8 cellular contexts compared by ENCODE assay signal in the genomic region with DNA sequence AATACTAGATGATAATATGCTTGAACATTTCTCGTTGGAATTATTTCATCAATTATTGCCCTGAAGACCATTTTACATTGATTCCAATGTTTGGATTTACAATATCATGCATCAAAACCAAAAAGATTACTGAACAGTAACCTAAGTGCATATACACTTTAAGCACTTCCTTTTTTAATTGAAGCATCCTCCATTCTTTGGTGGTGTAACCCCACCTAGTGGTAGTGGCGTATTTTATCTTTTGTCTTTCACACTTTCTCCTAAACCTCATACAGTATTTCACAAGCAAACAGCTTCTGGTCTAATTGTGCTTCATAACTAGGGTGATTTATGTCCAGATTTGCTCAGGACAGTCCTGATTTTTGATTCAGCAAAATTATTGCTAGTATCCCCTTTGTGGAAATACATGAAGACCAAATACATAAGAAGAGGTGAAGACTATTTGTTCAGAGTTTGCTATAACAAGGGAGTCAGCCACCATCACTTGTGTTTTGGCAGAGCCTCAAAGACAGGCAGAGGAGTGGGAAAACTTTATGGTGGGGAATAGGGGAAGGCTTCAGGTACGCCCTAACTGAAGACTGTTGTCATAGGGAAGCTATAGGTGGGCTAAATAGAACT. TPM values are rescaled to one million over a fixed set of nuclear protein-coding genes. Genes with fewer than 3 reads are reported as not detected.
DNase-seq lines count a peak whose midpoint lies in the region; ATAC-seq and TF ChIP-seq lines count a peak whose summit lies in the region.

No MANE protein-coding gene starts in this region.

- CTCF ChIA-PET in activated CD4-positive, alpha-beta memory T cell treated with anti-CD3 and anti-CD28 coated beads for 36 hours (lab: Charles Lee): interaction anchor here (0.7 to 4.1 kb wide), 17 partner anchors 13 to 218 kb away, joined by 3 to 22 read pairs (median 4); partner anchors contain the start of genes CNIH4, DEGS1 and FBXO28

- intact Hi-C loops in activated CD4-positive, alpha-beta memory T cell treated with anti-CD3 and anti-CD28 coated beads for 36 hours (cut with micrococcal nuclease): loop anchor here (1.0 to 10.0 kb wide), 8 partner anchors 51 to 633 kb away; partner anchors contain the start of genes DEGS1 and TP53BP2

- H3K4me3 ChIP-seq in retinal pigment epithelial cell (ENCODE audit: low read length): no peak overlapping the region

- peak; percentile 48 for DNase-seq in D341Med (ENCODE audit: low spot score)
- peak; percentile 56 for DNase-seq in NCI-H2171 (lab: John Stamatoyannopoulos, UW)
- DNase-seq in activated CD4-positive, alpha-beta memory T cell treated with anti-CD3 and anti-CD28 coated beads for 36 hours: no peak
- no peak for DNase-seq in glutamatergic neuron
- DNase-seq in retinal pigment epithelial cell (ENCODE audit: low read depth): no peak
- DNase-seq in NK-92 (lab: John Stamatoyannopoulos, UW; ENCODE audit: unreplicated experiment): no peak

- no peaks in the 10 kb centered on the region for H3K27me3 Mint-ChIP-seq in activated CD4-positive, alpha-beta memory T cell treated with anti-CD3 and anti-CD28 coated beads for 36 hours
- peaks cover 6% of the 10 kb centered on the region for H3K27me3 Mint-ChIP-seq in glutamatergic neuron (ENCODE audit: unreplicated experiment)

- TF ChIP-seq CTCF in glutamatergic neuron (IDR thresholded peaks at IDR 0.05; ENCODE audit: partially characterized antibody, unreplicated experiment): peak; percentile 63
- TF ChIP-seq CTCF in retinal pigment epithelial cell (conservative IDR thresholded peaks at IDR 0.05; ENCODE audit: low read depth, low read length): peak; percentile 66

- peaks cover 31% of the 10 kb centered on the region for H3K4me1 Mint-ChIP-seq in activated CD4-positive, alpha-beta memory T cell treated with anti-CD3 and anti-CD28 coated beads for 36 hours (ENCODE audit: low read depth)
- H3K4me1 Mint-ChIP-seq in glutamatergic neuron (ENCODE audit: low read depth, unreplicated experiment): peaks cover 9% of the 10 kb centered on the region

- H3K27ac Mint-ChIP-seq in activated CD4-positive, alpha-beta memory T cell treated with anti-CD3 and anti-CD28 coated beads for 36 hours: peak overlapping the region; percentile 77
- no peak overlapping the region for H3K27ac Mint-ChIP-seq in glutamatergic neuron (ENCODE audit: unreplicated experiment)

- POLR2A ChIA-PET in activated CD4-positive, alpha-beta memory T cell treated with anti-CD3 and anti-CD28 coated beads for 36 hours (lab: Charles Lee): interaction anchor here (0.7 to 1.5 kb wide), 3 partner anchors 99 to 220 kb away, joined by 3 to 4 read pairs (median 3); partner anchors contain the start of gene FBXO28

- no peaks in the 10 kb centered on the region for H3K9me3 Mint-ChIP-seq in activated CD4-positive, alpha-beta memory T cell treated with anti-CD3 and anti-CD28 coated beads for 36 hours
- H3K9me3 Mint-ChIP-seq in glutamatergic neuron (ENCODE audit: unreplicated experiment): peaks cover 2% of the 10 kb centered on the region

- ATAC-seq in GM18870 (IDR thresholded peaks at IDR 0.05; ENCODE audit: unreplicated experiment) (peak; percentile 63), HG03108 (IDR thresholded peaks at IDR 0.05; ENCODE audit: unreplicated experiment) (peak; percentile 40)

- peak overlapping the region; percentile 0 for H3K4me3 Mint-ChIP-seq in activated CD4-positive, alpha-beta memory T cell treated with anti-CD3 and anti-CD28 coated beads for 36 hours
- no peak overlapping the region for H3K4me3 Mint-ChIP-seq in glutamatergic neuron (ENCODE audit: unreplicated experiment)

- no peaks in the 10 kb centered on the region for H3K36me3 Mint-ChIP-seq in activated CD4-positive, alpha-beta memory T cell treated with anti-CD3 and anti-CD28 coated beads for 36 hours
- H3K36me3 Mint-ChIP-seq in glutamatergic neuron (ENCODE audit: unreplicated experiment): no peaks in the 10 kb centered on the region

RNA-seq across cellular contexts. Expression of gene NVL, which starts 3.4 kb away (rescaled TPM):
- total RNA-seq in activated CD4-positive, alpha-beta memory T cell treated with anti-CD3 and anti-CD28 coated beads for 36 hours: 10 to 100 TPM; 32.5 to 38.0 TPM
- total RNA-seq in glutamatergic neuron (ENCODE audit: unreplicated experiment): 36.9 TPM

RNA-seq across cellular contexts. Expression of gene CNIH4, which starts 23.3 kb away (rescaled TPM):
- 10 to 100 TPM; 48.3 to 51.6 TPM for total RNA-seq in activated CD4-positive, alpha-beta memory T cell treated with anti-CD3 and anti-CD28 coated beads for 36 hours
- 85.5 TPM for total RNA-seq in glutamatergic neuron (ENCODE audit: unreplicated experiment)

Comparison
In these comparisons a context has a peak if more than half of its experiments do, and no peak if none do; other contexts are left out.
1. DNase-seq: peak in D341Med (single experiment) and NCI-H2171 (single experiment); none in activated CD4-positive, alpha-beta memory T cell treated with anti-CD3 and anti-CD28 coated beads for 36 hours (single experiment), glutamatergic neuron (single experiment), retinal pigment epithelial cell (single experiment) and NK-92 (single experiment).